In genomic region chr6:69704916-69705315, GRCh38 we compare ENCODE assay signal across 16 cellular contexts.
DNase-seq lines count a peak whose midpoint lies in the region; FAIRE-seq and TF ChIP-seq lines count a peak whose summit lies in the region.
"Had no signal": no experiment of that assay in that cellular context is flagged by ENCODE, and none has a peak within 500 bp of the region (broad histone marks: within the 10 kb centered on the region; RNA-seq: fewer than 3 reads in every experiment).

No MANE protein-coding gene starts in this region.

- TF ChIP-seq POLR2A in GM12891 (IDR thresholded peaks at IDR 0.05; ENCODE audit: low read depth, low read length), result no peak

- in situ Hi-C loops in astrocyte of the spinal cord (cut with HindIII; ENCODE audit: low sequenced_read_pairs), result no loop called here

- H3K27ac Mint-ChIP-seq in T-helper 2 cell treated with Interferon-gamma antibody and Interleukin-4, amounts not matched to agents 5 μg/mL and 100 μg/mL, for 36 hours, result no peak overlapping the region
- H3K27ac Mint-ChIP-seq: CD14-positive monocyte; CD8-positive, alpha-beta T cell; GM23338 had no signal

- no peak for DNase-seq in GM12891 (ENCODE audit: insufficient read length, low spot score)
- peak; percentile 23 for DNase-seq in astrocyte of the spinal cord (ENCODE audit: low read depth, low spot score)
- peak; percentile 20 for DNase-seq in fibroblast of pulmonary artery (ENCODE audit: low read depth)
- no peak for DNase-seq in T-helper 2 cell treated with Interferon-gamma antibody and Interleukin-4, amounts not matched to agents 5 μg/mL and 100 μg/mL, for 36 hours (ENCODE audit: low spot score)
- no peak for DNase-seq in A172 (ENCODE audit: low spot score)
- no peak for DNase-seq in GM20000 (ENCODE audit: low spot score)
- no peak for DNase-seq in NCI-H748 (lab: John Stamatoyannopoulos, UW; ENCODE audit: unreplicated experiment)
- DNase-seq: CD8-positive, alpha-beta T cell; COR-L47; DND-41; H7 had no signal

- H3K4me1 Mint-ChIP-seq in T-helper 2 cell treated with Interferon-gamma antibody and Interleukin-4, amounts not matched to agents 5 μg/mL and 100 μg/mL, for 36 hours (ENCODE audit: low read depth), result no peaks in the 10 kb centered on the region
- H3K4me1 Mint-ChIP-seq: CD14-positive monocyte, GM23338 had no signal

- H3K36me3 Mint-ChIP-seq in T-helper 2 cell treated with Interferon-gamma antibody and Interleukin-4, amounts not matched to agents 5 μg/mL and 100 μg/mL, for 36 hours (ENCODE audit: low read depth), result peaks cover 10% of the 10 kb centered on the region

- no peaks in the 10 kb centered on the region for H3K9me3 Mint-ChIP-seq in T-helper 2 cell treated with Interferon-gamma antibody and Interleukin-4, amounts not matched to agents 5 μg/mL and 100 μg/mL, for 36 hours
- H3K9me3 Mint-ChIP-seq: CD8-positive, alpha-beta T cell; GM23338; IgD-negative memory B cell had no signal

- TF ChIP-seq CTCF in astrocyte of the spinal cord (IDR thresholded peaks at IDR 0.05; ENCODE audit: low read depth, low read length), result no peak
- no peak for TF ChIP-seq CTCF in fibroblast of pulmonary artery (IDR thresholded peaks at IDR 0.05; ENCODE audit: low read length, missing control alignments)
- no peak for TF ChIP-seq CTCF in GM20000 (IDR thresholded peaks at IDR 0.05; ENCODE audit: extremely low read depth, missing control alignments)

- peak; percentile 20 for FAIRE-seq in GM12891 (lab: Jason Lieb, UNC)
- FAIRE-seq: A549, GM18507 had no signal

- H3K4me3 Mint-ChIP-seq in T-helper 2 cell treated with Interferon-gamma antibody and Interleukin-4, amounts not matched to agents 5 μg/mL and 100 μg/mL, for 36 hours, result no peak overlapping the region
- H3K4me3 Mint-ChIP-seq: CD14-positive monocyte; CD8-positive, alpha-beta T cell; GM23338; IgD-negative memory B cell had no signal

- H3K27me3 Mint-ChIP-seq in T-helper 2 cell treated with Interferon-gamma antibody and Interleukin-4, amounts not matched to agents 5 μg/mL and 100 μg/mL, for 36 hours (ENCODE audit: low read depth), result no peaks in the 10 kb centered on the region
- H3K27me3 Mint-ChIP-seq: IgD-negative memory B cell had no signal

- H3K4me3 ChIP-seq in astrocyte of the spinal cord (ENCODE audit: low read depth, low read length) (no peak overlapping the region), fibroblast of pulmonary artery (replicated peaks; ENCODE audit: low read depth, low read length) (no peak overlapping the region)
- H3K4me3 ChIP-seq: A549, GM23338 had no signal

TF ChIP-seq in GM12891, 5 proteins besides CTCF, POLR2A, EP300 and RAD21:
- TF ChIP-seq POLR2AphosphoS5 (IDR thresholded peaks at IDR 0.05; ENCODE audit: low read depth, low read length) (no peak), PAX5 (IDR thresholded peaks at IDR 0.05; ENCODE audit: insufficient read depth, low read length, severe bottlenecking) (no peak), TAF1 (IDR thresholded peaks at IDR 0.05; ENCODE audit: low read depth, low read length) (no peak)

Comparison
In these comparisons a context has a peak if more than half of its experiments do, and no peak if none do; other contexts are left out.
1. DNase-seq: peak in astrocyte of the spinal cord (single experiment) and fibroblast of pulmonary artery (single experiment); none in GM12891 (single experiment), T-helper 2 cell treated with Interferon-gamma antibody and Interleukin-4, amounts not matched to agents 5 μg/mL and 100 μg/mL, for 36 hours (single experiment), A172 (single experiment), GM20000 (single experiment) and NCI-H748 (single experiment).